In genomic region chr2:98458667-98459380, GRCh38 we compare ENCODE assay signal across 14 cellular contexts. TPM values are rescaled to one million over a fixed set of nuclear protein-coding genes. Genes with fewer than 3 reads are reported as not detected.
DNase-seq lines count a peak whose midpoint lies in the region; ATAC-seq and TF ChIP-seq lines count a peak whose summit lies in the region.
"Had no signal": no experiment of that assay in that cellular context is flagged by ENCODE, and none has a peak within 500 bp of the region (broad histone marks: within the 10 kb centered on the region; RNA-seq: fewer than 3 reads in every experiment).

No MANE protein-coding gene starts in this region.

- no peak overlapping the region for H2BK15ac ChIP-seq in mesenchymal stem cell (ENCODE audit: low read depth, poor library complexity, severe bottlenecking)

- H3K27me3 ChIP-seq in AG04450 (ENCODE audit: control insufficient read depth, insufficient read depth, low read length) = no peaks in the 10 kb centered on the region
- H3K27me3 ChIP-seq in mesenchymal stem cell (ENCODE audit: control insufficient read depth in 1 of 2, insufficient read depth in 1 of 2, low read length in 2 of 2) = no peaks in the 10 kb centered on the region
- H3K27me3 ChIP-seq: cardiac muscle cell had no signal

- H3K9ac ChIP-seq in mesenchymal stem cell (ENCODE audit: low read length) = no peak overlapping the region

- H3K18ac ChIP-seq in mesenchymal stem cell (ENCODE audit: low read depth in 1 of 2, low read length in 2 of 2) = no peak overlapping the region

- no peak overlapping the region for H2BK5ac ChIP-seq in mesenchymal stem cell (ENCODE audit: low read depth, low read length, poor library complexity, severe bottlenecking)

- no peak overlapping the region for H2AFZ ChIP-seq in mesenchymal stem cell (ENCODE audit: low read depth, low read length)

- H4K91ac ChIP-seq in mesenchymal stem cell (ENCODE audit: low read length) = peak overlapping the region; percentile 30

- H3K27me3 Mint-ChIP-seq in activated CD8-positive, alpha-beta T cell treated with anti-CD3 and anti-CD28 coated beads for 36 hours = no peaks in the 10 kb centered on the region

- no peak for ATAC-seq in activated CD8-positive, alpha-beta T cell treated with anti-CD3 and anti-CD28 coated beads for 36 hours
- ATAC-seq in HG03039 (IDR thresholded peaks at IDR 0.05; ENCODE audit: unreplicated experiment) (no peak), left ventricle myocardium superior (no peak)
- ATAC-seq: left cardiac atrium had no signal

- no peak overlapping the region for H3K14ac ChIP-seq in mesenchymal stem cell (ENCODE audit: low read length in 2 of 2)

- intact Hi-C loops in activated CD8-positive, alpha-beta T cell treated with anti-CD3 and anti-CD28 coated beads for 36 hours (cut with micrococcal nuclease) = no loop called here
- intact Hi-C loops in left ventricle myocardium superior (cut with micrococcal nuclease) = no loop called here

- H2AK5ac ChIP-seq in mesenchymal stem cell (ENCODE audit: low read length, severe bottlenecking) = no peak overlapping the region

- H3K79me1 ChIP-seq in mesenchymal stem cell (replicated peaks; ENCODE audit: low read length, poor library complexity, severe bottlenecking) = peaks cover 39% of the 10 kb centered on the region

- H3K4me3 Mint-ChIP-seq in activated CD8-positive, alpha-beta T cell treated with anti-CD3 and anti-CD28 coated beads for 36 hours = no peak overlapping the region

- H3K27ac ChIP-seq in AG04450 (ENCODE audit: low read depth, low read length) = peak overlapping the region; percentile 21
- H3K27ac ChIP-seq in mesenchymal stem cell (ENCODE audit: low read length, poor library complexity, severe bottlenecking) = no peak overlapping the region
- H3K27ac ChIP-seq: cardiac muscle cell had no signal

- no peak overlapping the region for H2BK120ac ChIP-seq in mesenchymal stem cell (ENCODE audit: low read depth, low read length)

- peak overlapping the region; percentile 99 for H3K27ac Mint-ChIP-seq in activated CD8-positive, alpha-beta T cell treated with anti-CD3 and anti-CD28 coated beads for 36 hours

- CTCF ChIA-PET in AG04450 (lab: Charles Lee) = interaction anchor here (1.7 kb wide), 1 partner anchor 73 kb away, joined by 3 read pairs; no protein-coding TSS in a partner anchor
- CTCF ChIA-PET in activated CD8-positive, alpha-beta T cell treated with anti-CD3 and anti-CD28 coated beads for 36 hours (lab: Charles Lee) = interaction anchor here (0.7 to 3.9 kb wide), 4 partner anchors 8 to 60 kb away, joined by 3 to 19 read pairs (median 4); no protein-coding TSS in a partner anchor

- no peak overlapping the region for H3K23ac ChIP-seq in mesenchymal stem cell (ENCODE audit: low read length in 2 of 2)

- no peak overlapping the region for H3K4ac ChIP-seq in mesenchymal stem cell (ENCODE audit: low read depth in 1 of 2, low read length in 2 of 2)

- H3K36me3 Mint-ChIP-seq in activated CD8-positive, alpha-beta T cell treated with anti-CD3 and anti-CD28 coated beads for 36 hours (ENCODE audit: low read depth) = peaks cover 24% of the 10 kb centered on the region

- H3K4me3 ChIP-seq in AG04450 (ENCODE audit: low read depth, low read length) (no peak overlapping the region), mesenchymal stem cell (ENCODE audit: insufficient read depth in 1 of 2, low read depth in 1 of 2, low read length in 2 of 2) (no peak overlapping the region)
- H3K4me3 ChIP-seq: cardiac muscle cell had no signal

- H4K8ac ChIP-seq in mesenchymal stem cell (ENCODE audit: low read length) = peak overlapping the region; percentile 28

- H3K4me1 Mint-ChIP-seq in activated CD8-positive, alpha-beta T cell treated with anti-CD3 and anti-CD28 coated beads for 36 hours (ENCODE audit: low read depth) = peaks cover 90% of the 10 kb centered on the region

- no peak overlapping the region for H3K4me2 ChIP-seq in mesenchymal stem cell (ENCODE audit: low read length, poor library complexity, severe bottlenecking)

- H3K36me3 ChIP-seq in mesenchymal stem cell (ENCODE audit: control insufficient read depth in 1 of 2, insufficient read depth in 2 of 2, low read depth in 1 of 2, low read length in 2 of 2) = peaks cover 4 to 11% of the 10 kb centered on the region in 2 experiments
- H3K36me3 ChIP-seq: cardiac muscle cell had no signal

- no peak for TF ChIP-seq CTCF in AG04450 (IDR thresholded peaks at IDR 0.05; ENCODE audit: low read depth, low read length)
- no peak for TF ChIP-seq CTCF in activated CD8-positive, alpha-beta T cell treated with anti-CD3 and anti-CD28 coated beads for 36 hours (IDR thresholded peaks at IDR 0.05)

- H3K4me1 ChIP-seq in mesenchymal stem cell (ENCODE audit: control insufficient read depth, insufficient read depth, low read depth, low read length) = peaks cover 10% of the 10 kb centered on the region

- H3K9me3 Mint-ChIP-seq in activated CD8-positive, alpha-beta T cell treated with anti-CD3 and anti-CD28 coated beads for 36 hours = no peaks in the 10 kb centered on the region

- H3K9me3 ChIP-seq in AG04450 (ENCODE audit: control insufficient read depth, insufficient read depth, low read length) = no peaks in the 10 kb centered on the region
- no peaks in the 10 kb centered on the region for H3K9me3 ChIP-seq in mesenchymal stem cell (ENCODE audit: control insufficient read depth, low read length)

- 97% methylated on average over 13 of the region's 14 CpGs for WGBS in mesenchymal stem cell

- no peak for DNase-seq in AG04450 (ENCODE audit: low read depth, low spot score)
- DNase-seq in D341Med (ENCODE audit: low spot score) = peak; percentile 8
- DNase-seq in activated CD8-positive, alpha-beta T cell treated with anti-CD3 and anti-CD28 coated beads for 36 hours = no peak
- no peak for DNase-seq in mesenchymal stem cell
- DNase-seq in NCI-H2081 treated with DMSO at 0.1 percent for 48 hours (lab: John Stamatoyannopoulos, UW) = no peak
- no peak for DNase-seq in left ventricle myocardium superior
- no peak for DNase-seq in COLO668 (lab: John Stamatoyannopoulos, UW; ENCODE audit: unreplicated experiment)
- DNase-seq: GOT3, left cardiac atrium, NCI-H2029, retina, SIG-M5 had no signal

- POLR2A ChIA-PET in AG04450 (lab: Yijun Ruan, JAX) = no interaction called here
- POLR2A ChIA-PET in activated CD8-positive, alpha-beta T cell treated with anti-CD3 and anti-CD28 coated beads for 36 hours (lab: Charles Lee) = interaction anchor here (1.4 to 1.9 kb wide), 3 partner anchors 8 to 56 kb away, joined by 3 to 6 read pairs (median 4); no protein-coding TSS in a partner anchor

- peak overlapping the region; percentile 11 to 89 for H2BK12ac ChIP-seq in mesenchymal stem cell (ENCODE audit: low read length in 2 of 2)

RNA-seq across cellular contexts. Expression of gene INPP4A, which starts 14.2 kb away (rescaled TPM):
- 12.9 and 15.3 TPM in 2 replicates for polyA plus RNA-seq in AG04450 (2011; rRNA removed)
- polyA minus RNA-seq in AG04450 (2011; rRNA and poly(A)+ RNA removed) = 34.5 and 47.9 TPM in 2 replicates
- total RNA-seq in activated CD8-positive, alpha-beta T cell treated with anti-CD3 and anti-CD28 coated beads for 36 hours = 10 to 100 TPM; 46.7 to 46.9 TPM
- polyA plus RNA-seq in mesenchymal stem cell (2013, experiment 1 of 2) = 8.0 TPM
- 7.8 TPM for polyA plus RNA-seq in mesenchymal stem cell (2013, experiment 2 of 2)
- 16.3 TPM for total RNA-seq in left ventricle myocardium superior
